15 cellular contexts compared by ENCODE assay signal in genomic region chr4:119664168-119664907, GRCh38. TPM values are rescaled to one million over a fixed set of nuclear protein-coding genes. Genes with fewer than 3 reads are reported as not detected.
DNase-seq lines count a peak whose midpoint lies in the region; ATAC-seq and TF ChIP-seq lines count a peak whose summit lies in the region.
"Had no signal": no experiment of that assay in that cellular context is flagged by ENCODE, and none has a peak within 500 bp of the region (broad histone marks: within the 10 kb centered on the region; RNA-seq: fewer than 3 reads in every experiment).

No MANE protein-coding gene starts in this region.

- H3F3A ChIP-seq in MM.1S (ENCODE audit: insufficient read depth, low read length): peaks cover 17% of the 10 kb centered on the region

- H3T11ph ChIP-seq in H9 (ENCODE audit: low read length): no peak overlapping the region

- DNase-seq in MM.1S (peak; percentile 74), esophagus squamous epithelium (lab: John Stamatoyannopoulos, UW) (no peak), retinal pigment epithelial cell (ENCODE audit: low read depth) (no peak), NK-92 (lab: John Stamatoyannopoulos, UW; ENCODE audit: unreplicated experiment) (no peak), H9 (no peak), NCI-H524 treated with DMSO at 0.1 percent for 48 hours (lab: John Stamatoyannopoulos, UW) (no peak)
- DNase-seq: activated effector memory CD4-positive, alpha-beta T cell treated with anti-CD3 and anti-CD28 coated beads, Interleukin-2, amount 50 U/mL, for 16 hours; anterior cingulate cortex; NCI-H2171 treated with DMSO at 0.1 percent for 48 hours; right lobe of liver; stimulated activated naive B cell treated with anti-CD40 and anti-IgM and Interleukin-4, amounts not matched to agents 10 μg/mL and 1 μg/mL and 100 μg/mL, for 72 hours had no signal

- H2BK12ac ChIP-seq in H9 (ENCODE audit: insufficient read length, low read depth, low read length): no peak overlapping the region

- H2AK5ac ChIP-seq in H9 (ENCODE audit: insufficient read length, low read length): no peak overlapping the region

- H3K9me3 Mint-ChIP-seq in H9: no peaks in the 10 kb centered on the region

- H3K4ac ChIP-seq in H9 (ENCODE audit: low read depth, low read length): no peak overlapping the region

- H3K27me3 Mint-ChIP-seq in H9 (ENCODE audit: low read depth): no peaks in the 10 kb centered on the region
- H3K27me3 Mint-ChIP-seq: dendritic cell treated with granulocyte-macrophage colony-stimulating factor and Interleukin-4, amounts not matched to agents 40 ng/mL and 50 ng/mL, for 4 days had no signal

- no peak overlapping the region for H3K14ac ChIP-seq in H9 (ENCODE audit: insufficient read depth, low read length)

- peak overlapping the region; percentile 89 for H3K27ac ChIP-seq in MM.1S (ENCODE audit: low read length)
- H3K27ac ChIP-seq in esophagus squamous epithelium: peak overlapping the region in 3 of 4 donors; percentile 44 to 50 (median 49)
- H3K27ac ChIP-seq in H9 (ENCODE audit: insufficient read length, low read depth, low read length): no peak overlapping the region
- H3K27ac ChIP-seq: right lobe of liver had no signal

- TF ChIP-seq CTCF in MM.1S (IDR thresholded peaks at IDR 0.05; ENCODE audit: low read length): peak; percentile 39
- TF ChIP-seq CTCF in esophagus squamous epithelium (IDR thresholded peaks at IDR 0.05): no peak
- TF ChIP-seq CTCF in retinal pigment epithelial cell (conservative IDR thresholded peaks at IDR 0.05; ENCODE audit: low read depth, low read length): peak; percentile 8
- TF ChIP-seq CTCF in H9 (conservative IDR thresholded peaks at IDR 0.05): no peak

- H4K20me1 ChIP-seq in MM.1S (ENCODE audit: insufficient read depth, low read length) (no peaks in the 10 kb centered on the region), H9 (ENCODE audit: control insufficient read depth, insufficient read depth, insufficient read length) (no peaks in the 10 kb centered on the region)

- no peaks in the 10 kb centered on the region for H3K9me2 ChIP-seq in MM.1S (replicated peaks; ENCODE audit: insufficient read depth, low read length)

- TF ChIP-seq POLR2A in esophagus squamous epithelium (IDR thresholded peaks at IDR 0.05): no peak

- intact Hi-C loops in esophagus squamous epithelium (cut with DNase I): no loop called here

- peak overlapping the region; percentile 67 for H3K9ac ChIP-seq in MM.1S (ENCODE audit: low read length)
- no peak overlapping the region for H3K9ac ChIP-seq in H9 (ENCODE audit: extremely low read depth, insufficient read length, low read length)

- no peaks in the 10 kb centered on the region for H3K36me3 Mint-ChIP-seq in H9 (ENCODE audit: insufficient read depth in 1 of 3, low read depth in 3 of 3)
- H3K36me3 Mint-ChIP-seq: stimulated activated naive B cell treated with anti-CD40 and anti-IgM and Interleukin-4, amounts not matched to agents 10 μg/mL and 1 μg/mL and 100 μg/mL, for 72 hours had no signal

- H2BK20ac ChIP-seq in H9 (ENCODE audit: low read depth, low read length, poor library complexity, severe bottlenecking): no peak overlapping the region

- H3K4me1 Mint-ChIP-seq in H9: peaks cover 6 to 8% of the 10 kb centered on the region in 2 experiments; a peak in 3 of 4 replicates
- H3K4me1 Mint-ChIP-seq: stimulated activated naive B cell treated with anti-CD40 and anti-IgM and Interleukin-4, amounts not matched to agents 10 μg/mL and 1 μg/mL and 100 μg/mL, for 72 hours had no signal

- H3K4me3 ChIP-seq in MM.1S (ENCODE audit: low read length) (peak overlapping the region; percentile 65), esophagus squamous epithelium (peak overlapping the region in 1 of 4 donors; percentile 48), retinal pigment epithelial cell (ENCODE audit: low read length) (no peak overlapping the region)
- H3K4me3 ChIP-seq: lung, right lobe of liver had no signal

- no peak overlapping the region for H4K91ac ChIP-seq in H9 (ENCODE audit: insufficient read length, low read depth, low read length)

- H3K4me1 ChIP-seq in MM.1S (ENCODE audit: low read length): peaks cover 16% of the 10 kb centered on the region
- peaks cover 0 to 8% (median 0%) of the 10 kb centered on the region in 3 donors for H3K4me1 ChIP-seq in esophagus squamous epithelium
- H3K4me1 ChIP-seq in H9 (ENCODE audit: insufficient read depth, low read length): 0 out of 2 replicates have a peak, but pooled peaks cover 2% of the 10 kb centered on the region
- H3K4me1 ChIP-seq: right lobe of liver had no signal

- no peaks in the 10 kb centered on the region for H3K79me1 ChIP-seq in H9 (ENCODE audit: insufficient read depth, low read depth, low read length, poor library complexity, severe bottlenecking)

- H3K79me2 ChIP-seq in MM.1S (ENCODE audit: low read length) (no peaks in the 10 kb centered on the region), H9 (ENCODE audit: insufficient read depth, low read length) (no peaks in the 10 kb centered on the region)

- H3K18ac ChIP-seq in H9 (ENCODE audit: insufficient read length, low read depth, low read length): no peak overlapping the region

- no peaks in the 10 kb centered on the region for H3K23me2 ChIP-seq in H9 (ENCODE audit: insufficient read length, low read depth, low read length, poor library complexity, severe bottlenecking)

- H3K4me3 Mint-ChIP-seq in H9: no peak overlapping the region
- H3K4me3 Mint-ChIP-seq: dendritic cell treated with granulocyte-macrophage colony-stimulating factor and Interleukin-4, amounts not matched to agents 40 ng/mL and 50 ng/mL, for 4 days; stimulated activated naive B cell treated with anti-CD40 and anti-IgM and Interleukin-4, amounts not matched to agents 10 μg/mL and 1 μg/mL and 100 μg/mL, for 72 hours had no signal

- H3K23ac ChIP-seq in H9 (ENCODE audit: insufficient read length, low read depth, low read length): no peak overlapping the region

- H3K56ac ChIP-seq in H9 (ENCODE audit: insufficient read length, low read depth, low read length): no peak overlapping the region

- no peak overlapping the region for H4K8ac ChIP-seq in H9 (replicated peaks; ENCODE audit: insufficient read length, low read depth, low read length)

- H2BK5ac ChIP-seq in H9 (ENCODE audit: insufficient read length, low read length): no peak overlapping the region

- ATAC-seq in GM18520 (IDR thresholded peaks at IDR 0.05; ENCODE audit: unreplicated experiment) (peak; percentile 32), HG03354 (IDR thresholded peaks at IDR 0.05; ENCODE audit: poor library complexity, severe bottlenecking, unreplicated experiment) (no peak)
- ATAC-seq: stimulated activated naive B cell treated with anti-CD40 and anti-IgM and Interleukin-4, amounts not matched to agents 10 μg/mL and 1 μg/mL and 100 μg/mL, for 72 hours had no signal

- H3K27ac Mint-ChIP-seq in H9: no peak overlapping the region
- H3K27ac Mint-ChIP-seq: dendritic cell treated with granulocyte-macrophage colony-stimulating factor and Interleukin-4, amounts not matched to agents 40 ng/mL and 50 ng/mL, for 4 days; stimulated activated naive B cell treated with anti-CD40 and anti-IgM and Interleukin-4, amounts not matched to agents 10 μg/mL and 1 μg/mL and 100 μg/mL, for 72 hours had no signal

- no peak overlapping the region for H4K5ac ChIP-seq in H9 (ENCODE audit: insufficient read length, low read depth, low read length)

- H3K36me3 ChIP-seq in MM.1S (replicated peaks; ENCODE audit: insufficient read depth, low read length): no peaks in the 10 kb centered on the region
- no peaks in the 10 kb centered on the region for H3K36me3 ChIP-seq in esophagus squamous epithelium
- H3K36me3 ChIP-seq: right lobe of liver had no signal

- WGBS in esophagus squamous epithelium, 2 donors: 44 to 50% methylated on average over 3 of the region's 3 CpGs
- WGBS in H9 (ENCODE audit: extremely low coverage, insufficient read length, low lambda C conversion rate): no CpG with 5 or more reads among the region's 3 CpGs

- no peak overlapping the region for H2BK120ac ChIP-seq in H9 (ENCODE audit: low read depth, low read length, poor library complexity, severe bottlenecking)

- no peak overlapping the region for H2BK15ac ChIP-seq in H9 (ENCODE audit: low read depth, low read length)

- H2AFZ ChIP-seq in MM.1S (ENCODE audit: low read length) (peak overlapping the region; percentile 60), H9 (ENCODE audit: low read length) (no peak overlapping the region)

- H3K27me3 ChIP-seq in MM.1S (replicated peaks; ENCODE audit: insufficient read depth, low read length) (no peaks in the 10 kb centered on the region), esophagus squamous epithelium (no peaks in the 10 kb centered on the region), H9 (ENCODE audit: insufficient read depth, low read length) (no peaks in the 10 kb centered on the region)
- H3K27me3 ChIP-seq: right lobe of liver had no signal

- H3K9me3 ChIP-seq in MM.1S (replicated peaks; ENCODE audit: insufficient read depth, low read length): no peaks in the 10 kb centered on the region
- no peaks in the 10 kb centered on the region for H3K9me3 ChIP-seq in esophagus squamous epithelium
- H3K9me3 ChIP-seq in H9 (ENCODE audit: control insufficient read depth, low read depth, low read length): no peaks in the 10 kb centered on the region
- H3K9me3 ChIP-seq: right lobe of liver had no signal

- peak overlapping the region; percentile 93 for H3K4me2 ChIP-seq in MM.1S (ENCODE audit: low read depth, low read length)
- H3K4me2 ChIP-seq in H9 (ENCODE audit: insufficient read depth, insufficient read length, low read length): no peak overlapping the region

RNA-seq across cellular contexts. Expression of gene PDE5A, which starts 35.7 kb away (rescaled TPM):
- total RNA-seq in esophagus squamous epithelium (10 to 100 TPM in 1 of 4 donors, 1 to 10 TPM in 3; 1.9 to 26.7 (median 6.0) TPM), H9 (2021) (14.8 and 15.7 TPM in 2 replicates)

Comparison
In these comparisons a context has a peak if more than half of its experiments do, and no peak if none do; other contexts are left out.
1. CTCF ChIP-seq: peak in MM.1S (single experiment) and retinal pigment epithelial cell (single experiment); none in esophagus squamous epithelium (0 of 6) and H9 (single experiment).